In genomic region chr6:75906871-75907270, GRCh38 we compare ENCODE assay signal across 18 cellular contexts.
"Had no signal": no experiment of that assay in that cellular context is flagged by ENCODE, and none has a peak within 500 bp of the region (broad histone marks: within the 10 kb centered on the region; RNA-seq: fewer than 3 reads in every experiment).

No MANE protein-coding gene starts in this region.

- ATAC-seq: gastroesophageal sphincter; left cardiac atrium; left ventricle myocardium superior; mucosa of descending colon; naive thymus-derived CD8-positive, alpha-beta T cell; psoas muscle; sciatic nerve had no signal

- H3K4me3 Mint-ChIP-seq: naive thymus-derived CD8-positive, alpha-beta T cell had no signal

- DNase-seq: effector memory CD4-positive, alpha-beta T cell; esophagus squamous epithelium; foreskin fibroblast; glutamatergic neuron; kidney; left cardiac atrium; left ventricle myocardium superior; mucosa of descending colon; naive thymus-derived CD8-positive, alpha-beta T cell; psoas muscle; retina; stimulated activated CD4-positive, alpha-beta T cell treated with anti-CD3 and anti-CD28 coated beads, Interleukin-12 subunit alpha, Interleukin-12 subunit beta, amount 100 ng/mL, for 4 hours; stimulated activated naive CD4-positive, alpha-beta T cell; stomach; substantia nigra; transverse colon had no signal

- H3K4me1 Mint-ChIP-seq: naive thymus-derived CD8-positive, alpha-beta T cell had no signal

- H3K27ac Mint-ChIP-seq: naive thymus-derived CD8-positive, alpha-beta T cell had no signal
